1 cellular context compared by ENCODE assay signal in the genomic region with DNA sequence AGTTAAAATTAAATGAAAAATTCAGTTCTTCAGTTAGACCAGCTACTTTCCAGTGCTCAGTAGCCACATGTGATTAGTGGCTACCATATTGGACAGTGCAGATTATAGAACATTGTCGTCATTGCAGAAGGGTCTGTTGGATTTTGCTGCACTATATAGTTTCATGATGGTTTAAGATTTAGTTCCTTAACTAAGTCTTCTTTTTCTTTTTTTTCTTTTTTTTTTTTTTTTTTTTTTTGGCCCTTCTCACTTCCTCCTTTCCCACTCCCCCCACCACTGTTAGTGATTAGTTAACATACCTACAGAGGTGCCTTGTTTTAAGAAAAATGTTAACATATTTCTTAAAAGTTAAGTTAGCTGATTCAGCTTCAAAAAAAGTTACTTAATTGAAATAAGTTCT.
TF ChIP-seq lines count a peak whose summit lies in the region.

No MANE protein-coding gene starts in this region.

TF ChIP-seq in A549, 52 proteins besides CTCF, POLR2A, EP300 and RAD21:
- TF ChIP-seq REST (IDR thresholded peaks at IDR 0.05) (no peak), JUN (IDR thresholded peaks at IDR 0.05) (no peak), MAX (IDR thresholded peaks at IDR 0.05) (no peak)
